Comparison of ENCODE assay signal across 16 cellular contexts in genomic region chr1:113031060-113031933, GRCh38. TPM values are rescaled to one million over a fixed set of nuclear protein-coding genes. Genes with fewer than 3 reads are reported as not detected.
DNase-seq lines count a peak whose midpoint lies in the region; ATAC-seq, FAIRE-seq and TF ChIP-seq lines count a peak whose summit lies in the region.
"Had no signal": no experiment of that assay in that cellular context is flagged by ENCODE, and none has a peak within 500 bp of the region (broad histone marks: within the 10 kb centered on the region; RNA-seq: fewer than 3 reads in every experiment).

No MANE protein-coding gene starts in this region.

- peak; percentile 24 for FAIRE-seq in GM12892 (lab: Jason Lieb, UNC)
- FAIRE-seq: H54, urothelium cell line had no signal

- ATAC-seq in GM19463 (IDR thresholded peaks at IDR 0.05; ENCODE audit: unreplicated experiment) (peak; percentile 87), HG03039 (IDR thresholded peaks at IDR 0.05; ENCODE audit: unreplicated experiment) (peak; percentile 48), GM21367 (IDR thresholded peaks at IDR 0.05; ENCODE audit: unreplicated experiment) (no peak)

- peak; percentile 13 for DNase-seq in GM12892 (ENCODE audit: insufficient read length)
- peak; percentile 73 for DNase-seq in dermis blood vessel endothelial cell
- DNase-seq in Ammon's horn (ENCODE audit: low spot score), result no peak
- DNase-seq in GM19240 (ENCODE audit: insufficient read length, low spot score), result no peak
- no peak for DNase-seq in MV-4-11 (lab: John Stamatoyannopoulos, UW)
- DNase-seq: activated CD8-positive, alpha-beta memory T cell treated with anti-CD3 and anti-CD28 coated beads, Interleukin-2, amount 50 U/mL, for 48 hours; DMS79; esophagus squamous epithelium; SK-N-SH; stimulated activated CD4-positive, alpha-beta T cell treated with anti-CD3 and anti-CD28 coated beads, Interleukin-12 subunit alpha, Interleukin-12 subunit beta, amount 100 ng/mL, for 4 hours; WERI-Rb-1 had no signal

- TF ChIP-seq POLR2A in GM12892 (IDR thresholded peaks at IDR 0.05; ENCODE audit: low read depth, low read length), result no peak

RNA-seq across cellular contexts. Expression of gene LRIG2, which starts 41.7 kb away (rescaled TPM):
- 6.1 TPM for polyA plus RNA-seq in GM12892 (2012; ENCODE audit: missing spikeins)
- 9.0 and 16.1 TPM in 2 replicates for total RNA-seq in dermis blood vessel endothelial cell

Comparison
In these comparisons a context has a peak if more than half of its experiments do, and no peak if none do; other contexts are left out.
1. DNase-seq: peak in GM12892 (single experiment) and dermis blood vessel endothelial cell (single experiment); none in Ammon's horn (single experiment), GM19240 (single experiment) and MV-4-11 (single experiment).